ENCODE assay signal across 8 cellular contexts in genomic region chr12:55724226-55724939, GRCh38. TPM values are rescaled to one million over a fixed set of nuclear protein-coding genes. Genes with fewer than 3 reads are reported as not detected.
DNase-seq lines count a peak whose midpoint lies in the region; ATAC-seq, FAIRE-seq and TF ChIP-seq lines count a peak whose summit lies in the region.

No MANE protein-coding gene starts in this region.

- H2AK9ac ChIP-seq in IMR-90 (replicated peaks; ENCODE audit: low read depth, low read length, poor library complexity) = peak overlapping the region; percentile 55

- H3K23ac ChIP-seq in IMR-90 (ENCODE audit: low read depth, low read length) = no peak overlapping the region

- ATAC-seq in IMR-90 (ENCODE audit: low read depth) (no peak), right cardiac atrium (no peak), GM18907 (IDR thresholded peaks at IDR 0.05; ENCODE audit: unreplicated experiment) (no peak), GM21360 (IDR thresholded peaks at IDR 0.05; ENCODE audit: unreplicated experiment) (no peak)

- no peak for FAIRE-seq in small intestine (lab: Jason Lieb, UNC)

- TF ChIP-seq RAD21 in IMR-90 (IDR thresholded peaks at IDR 0.05; ENCODE audit: low read length) = peak; percentile 64

- no peak overlapping the region for H3K4me3 ChIP-seq in IMR-90 (ENCODE audit: insufficient read depth, low read depth, low read length)
- H3K4me3 ChIP-seq in right cardiac atrium (ENCODE audit: low read length) = no peak overlapping the region
- no peak overlapping the region for H3K4me3 ChIP-seq in small intestine (ENCODE audit: low read depth in 1 of 2, low read length in 2 of 2)

- H2BK20ac ChIP-seq in IMR-90 (ENCODE audit: low read depth, low read length) = no peak overlapping the region

- H3K79me1 ChIP-seq in IMR-90 (ENCODE audit: low read depth in 1 of 2, low read length in 2 of 2) = peaks cover 10 to 58% of the 10 kb centered on the region in 2 experiments

- TF ChIP-seq POLR2A in IMR-90 (IDR thresholded peaks at IDR 0.05; ENCODE audit: low read depth, low read length) = no peak; the same call in 1 of the 2 replicates

- dilution Hi-C loops in IMR-90 (cut with HindIII; ENCODE audit: low sequenced_read_pairs, unreplicated experiment) = no loop called here

- H2BK5ac ChIP-seq in IMR-90 (ENCODE audit: low read depth, low read length, poor library complexity, severe bottlenecking) = no peak overlapping the region

- intact Hi-C loops in IMR-90 (cut with micrococcal nuclease) (no loop called here), right cardiac atrium (cut with DNase I) (loop anchor here in 1 of 4 donors (5.0 kb wide), 1 partner anchor 42 kb away; a partner anchor contains a TSS)

- H3K4me2 ChIP-seq in IMR-90 (ENCODE audit: low read depth, low read length) = no peak overlapping the region

- CTCF ChIA-PET in IMR-90 (lab: Yijun Ruan, JAX) = interaction anchor here (1.0 kb wide), 1 partner anchor 60 kb away, joined by 3 read pairs; no protein-coding TSS in a partner anchor

- peak; percentile 69 for DNase-seq in EL
- DNase-seq in IMR-90 = peak; percentile 69
- DNase-seq in SK-MEL-5 (ENCODE audit: low read depth, low spot score) = peak; percentile 84
- DNase-seq in right cardiac atrium = peak; percentile 70 to 90 (median 83)
- DNase-seq in small intestine = peak; percentile 81

- H3K27me3 ChIP-seq in IMR-90 (ENCODE audit: control insufficient read depth, insufficient read depth, low read length) (no peaks in the 10 kb centered on the region), right cardiac atrium (ENCODE audit: control insufficient read depth, insufficient read depth) (no peaks in the 10 kb centered on the region), small intestine (ENCODE audit: control insufficient read depth in 2 of 2, insufficient read depth in 2 of 2, low read length in 2 of 2) (no peaks in the 10 kb centered on the region)

- H2AFZ ChIP-seq in IMR-90 (replicated peaks; ENCODE audit: low read length, poor library complexity) = peak overlapping the region; percentile 5

- no TSS peak for BruUV-seq in IMR-90 (replicated peaks; lab: Mats Ljungman, UMichigan)

- peaks cover 68% of the 10 kb centered on the region for H4K20me1 ChIP-seq in IMR-90 (ENCODE audit: insufficient read depth, low read length)

- H3K4ac ChIP-seq in IMR-90 (ENCODE audit: low read depth, low read length) = no peak overlapping the region

- H3K9me1 ChIP-seq in IMR-90 (ENCODE audit: insufficient read depth, low read length) = peaks cover 12% of the 10 kb centered on the region; the same call in 1 of the 2 replicates

- no CpG with 5 or more reads among the region's 11 CpGs for WGBS in IMR-90 (ENCODE audit: extremely low coverage in 2 of 2, insufficient read length in 1 of 2), 2 experiments
- WGBS in right cardiac atrium = 54% methylated on average over 11 of the region's 11 CpGs
- 32 to 50% (median 33%) methylated on average over 11 of the region's 11 CpGs for WGBS in small intestine, 3 donors

- POLR2A ChIA-PET in IMR-90 (lab: Charles Lee; ENCODE audit: unreplicated experiment) = no interaction called here

- H2AK5ac ChIP-seq in IMR-90 (ENCODE audit: low read depth, low read length) = no peak overlapping the region

- no peak overlapping the region for H4K8ac ChIP-seq in IMR-90 (ENCODE audit: low read depth in 2 of 2, low read length in 2 of 2)

- H2BK15ac ChIP-seq in IMR-90 (ENCODE audit: low read depth, low read length) = no peak overlapping the region

- H3K9ac ChIP-seq in IMR-90 (ENCODE audit: low read depth, low read length) = no peak overlapping the region

- H3K4me1 ChIP-seq in IMR-90 (ENCODE audit: control insufficient read depth, insufficient read depth, low read length) (peaks cover 20% of the 10 kb centered on the region), right cardiac atrium (ENCODE audit: control insufficient read depth, insufficient read depth, low read length) (peaks cover 14% of the 10 kb centered on the region), small intestine (ENCODE audit: control insufficient read depth in 2 of 2, insufficient read depth in 1 of 2, low read depth in 1 of 2, low read length in 1 of 2) (peaks cover 5 to 8% of the 10 kb centered on the region in 2 donors)

- H3K27ac ChIP-seq in IMR-90 (ENCODE audit: insufficient read depth, low read length) (no peak overlapping the region), angular gyrus (ENCODE audit: low read depth, low read length) (peak overlapping the region; percentile 51), right cardiac atrium (ENCODE audit: low read length) (peak overlapping the region; percentile 33), small intestine (ENCODE audit: low read depth in 1 of 2, low read length in 1 of 2) (peak overlapping the region in 1 of 2 donors; percentile 32)

- no peak overlapping the region for H3K14ac ChIP-seq in IMR-90 (replicated peaks; ENCODE audit: low read depth, low read length)

- no peak overlapping the region for H4K5ac ChIP-seq in IMR-90 (ENCODE audit: low read depth, low read length)

- no peaks in the 10 kb centered on the region for H3K9me3 ChIP-seq in IMR-90 (ENCODE audit: control insufficient read depth, insufficient read depth, low read length)
- no peaks in the 10 kb centered on the region for H3K9me3 ChIP-seq in right cardiac atrium (ENCODE audit: control insufficient read depth, low read length)
- H3K9me3 ChIP-seq in small intestine (ENCODE audit: control insufficient read depth, low read depth) = no peaks in the 10 kb centered on the region

- H3K36me3 ChIP-seq in IMR-90 (ENCODE audit: control insufficient read depth, insufficient read depth, low read length) (peaks cover 45% of the 10 kb centered on the region), small intestine (ENCODE audit: control insufficient read depth in 2 of 2, insufficient read depth in 2 of 2, low read length in 2 of 2) (peaks cover 5 to 14% of the 10 kb centered on the region in 2 donors)

- H2BK120ac ChIP-seq in IMR-90 (ENCODE audit: low read depth, low read length) = no peak overlapping the region

- H4K91ac ChIP-seq in IMR-90 (ENCODE audit: insufficient read depth, low read depth, low read length) = no peak overlapping the region

- H3K56ac ChIP-seq in IMR-90 (ENCODE audit: extremely low read depth, insufficient read depth, low read length) = no peak overlapping the region

- H3K18ac ChIP-seq in IMR-90 (ENCODE audit: low read depth, low read length) = no peak overlapping the region

- peak; percentile 61 for TF ChIP-seq CTCF in IMR-90 (conservative IDR thresholded peaks at IDR 0.05; ENCODE audit: low read depth, low read length)

- in situ Hi-C loops in IMR-90 (cut with MboI; ENCODE audit: low sequenced_read_pairs) = no loop called here
- in situ Hi-C loops in SK-MEL-5 (cut with HindIII; ENCODE audit: low pct_unique_long_range_greater_than_20kb, low sequenced_read_pairs) = no loop called here

RNA-seq across cellular contexts. Expression of gene RDH5, which starts 4.2 kb away (rescaled TPM):
- total RNA-seq in IMR-90 (2012; rRNA removed) (7.3 and 8.9 TPM in 2 replicates), right cardiac atrium (10 to 100 TPM; 15.9 to 27.7 (median 23.3) TPM)
- polyA plus RNA-seq in IMR-90 (2012; rRNA removed) (18.8 and 21.0 TPM in 2 replicates), right cardiac atrium (24.1 TPM), small intestine (10 to 100 TPM; 19.2 to 79.8 (median 44.0) TPM)
- polyA plus RNA-seq in IMR-90 (2012; cell fraction: cytosol; rRNA removed) = 16.9 and 19.9 TPM in 2 replicates
- 85.3 and 102 TPM in 2 replicates for polyA plus RNA-seq in IMR-90 (2012; cell fraction: nucleus; rRNA removed; ENCODE audit: low replicate concordance)
- total RNA-seq in SK-MEL-5 (2014; rRNA removed; shearing (Covaris generic)) = 2.3 and 3.0 TPM in 2 replicates
- 2.0 and 3.1 TPM in 2 replicates for polyA plus RNA-seq in SK-MEL-5 (2015; cell fraction: cytosol; rRNA removed)
- polyA plus RNA-seq in SK-MEL-5 (2015; cell fraction: nucleus; rRNA removed) = 9.0 and 16.1 TPM in 2 replicates

RNA-seq across cellular contexts. Expression of gene CD63, which starts 4.4 kb away (rescaled TPM):
- total RNA-seq in IMR-90 (2012; rRNA removed) (995 and 1,796 TPM in 2 replicates), right cardiac atrium (1,000 to 10,000 TPM; 1,076 to 1,430 (median 1,264) TPM)
- polyA plus RNA-seq in IMR-90 (2012; rRNA removed) (1,398 and 1,518 TPM in 2 replicates), right cardiac atrium (1,376 TPM), small intestine (100 to 1,000 TPM; 561 to 710 (median 694) TPM)
- 856 and 974 TPM in 2 replicates for polyA plus RNA-seq in IMR-90 (2012; cell fraction: cytosol; rRNA removed)
- polyA plus RNA-seq in IMR-90 (2012; cell fraction: nucleus; rRNA removed; ENCODE audit: low replicate concordance) = 173 and 576 TPM in 2 replicates
- total RNA-seq in SK-MEL-5 (2014; rRNA removed; shearing (Covaris generic)) = 3,613 and 3,895 TPM in 2 replicates
- 1,619 and 2,096 TPM in 2 replicates for polyA plus RNA-seq in SK-MEL-5 (2015; cell fraction: cytosol; rRNA removed)
- 162 and 229 TPM in 2 replicates for polyA plus RNA-seq in SK-MEL-5 (2015; cell fraction: nucleus; rRNA removed)

RNA-seq across cellular contexts. Expression of gene BLOC1S1, which starts 8.5 kb away (rescaled TPM):
- total RNA-seq in IMR-90 (2012; rRNA removed) = 128 and 158 TPM in 2 replicates
- 280 and 285 TPM in 2 replicates for polyA plus RNA-seq in IMR-90 (2012; rRNA removed)
- polyA plus RNA-seq in IMR-90 (2012; cell fraction: cytosol; rRNA removed) = 332 and 427 TPM in 2 replicates
- polyA plus RNA-seq in IMR-90 (2012; cell fraction: nucleus; rRNA removed; ENCODE audit: low replicate concordance) = 75.9 and 113 TPM in 2 replicates
- 119 and 124 TPM in 2 replicates for total RNA-seq in SK-MEL-5 (2014; rRNA removed; shearing (Covaris generic))
- 108 and 157 TPM in 2 replicates for polyA plus RNA-seq in SK-MEL-5 (2015; cell fraction: cytosol; rRNA removed)
- polyA plus RNA-seq in SK-MEL-5 (2015; cell fraction: nucleus; rRNA removed) = 23.9 and 34.8 TPM in 2 replicates
- 100 to 1,000 TPM; 134 to 149 (median 139) TPM for total RNA-seq in right cardiac atrium
- polyA plus RNA-seq in right cardiac atrium = 205 TPM
- polyA plus RNA-seq in small intestine = 100 to 1,000 TPM; 291 to 688 (median 576) TPM

RNA-seq across cellular contexts. Expression of gene ITGA7, which starts 16.7 kb away (rescaled TPM):
- total RNA-seq in IMR-90 (2012; rRNA removed) (3.9 and 4.4 TPM in 2 replicates), right cardiac atrium (100 to 1,000 TPM; 465 to 674 (median 604) TPM)
- polyA plus RNA-seq in IMR-90 (2012; rRNA removed) (13.9 and 15.7 TPM in 2 replicates), right cardiac atrium (288 TPM), small intestine (10 to 100 TPM in 2 of 3 donors, 1 to 10 TPM in 1; 6.3 to 81.6 (median 24.4) TPM)
- 12.1 and 23.0 TPM in 2 replicates for polyA plus RNA-seq in IMR-90 (2012; cell fraction: cytosol; rRNA removed)
- polyA plus RNA-seq in IMR-90 (2012; cell fraction: nucleus; rRNA removed; ENCODE audit: low replicate concordance) = 89.0 and 117 TPM in 2 replicates
- total RNA-seq in SK-MEL-5 (2014; rRNA removed; shearing (Covaris generic)) = 60.5 and 65.4 TPM in 2 replicates
- 73.5 and 89.6 TPM in 2 replicates for polyA plus RNA-seq in SK-MEL-5 (2015; cell fraction: cytosol; rRNA removed)
- polyA plus RNA-seq in SK-MEL-5 (2015; cell fraction: nucleus; rRNA removed) = 467 and 501 TPM in 2 replicates

RNA-seq across cellular contexts. Expression of gene GDF11, which starts 18.5 kb away (rescaled TPM):
- 2.2 and 2.7 TPM in 2 replicates for total RNA-seq in IMR-90 (2012; rRNA removed)
- 12.9 and 13.6 TPM in 2 replicates for polyA plus RNA-seq in IMR-90 (2012; rRNA removed)
- polyA plus RNA-seq in IMR-90 (2012; cell fraction: cytosol; rRNA removed) = 5.7 and 15.7 TPM in 2 replicates
- 5.5 and 10.6 TPM in 2 replicates for polyA plus RNA-seq in IMR-90 (2012; cell fraction: nucleus; rRNA removed; ENCODE audit: low replicate concordance)
- 12.1 and 15.0 TPM in 2 replicates for total RNA-seq in SK-MEL-5 (2014; rRNA removed; shearing (Covaris generic))
- 42.6 and 73.7 TPM in 2 replicates for polyA plus RNA-seq in SK-MEL-5 (2015; cell fraction: cytosol; rRNA removed)
- 12.4 and 13.1 TPM in 2 replicates for polyA plus RNA-seq in SK-MEL-5 (2015; cell fraction: nucleus; rRNA removed)
- 10 to 100 TPM; 16.2 to 17.5 (median 16.7) TPM for total RNA-seq in right cardiac atrium
- polyA plus RNA-seq in right cardiac atrium = 11.5 TPM
- polyA plus RNA-seq in small intestine = 1 to 10 TPM in 2 of 3 donors, under 1 TPM in 1; 0.22 to 2.7 (median 2.2) TPM
